ENCODE assay signal across 25 cellular contexts in the genomic region with DNA sequence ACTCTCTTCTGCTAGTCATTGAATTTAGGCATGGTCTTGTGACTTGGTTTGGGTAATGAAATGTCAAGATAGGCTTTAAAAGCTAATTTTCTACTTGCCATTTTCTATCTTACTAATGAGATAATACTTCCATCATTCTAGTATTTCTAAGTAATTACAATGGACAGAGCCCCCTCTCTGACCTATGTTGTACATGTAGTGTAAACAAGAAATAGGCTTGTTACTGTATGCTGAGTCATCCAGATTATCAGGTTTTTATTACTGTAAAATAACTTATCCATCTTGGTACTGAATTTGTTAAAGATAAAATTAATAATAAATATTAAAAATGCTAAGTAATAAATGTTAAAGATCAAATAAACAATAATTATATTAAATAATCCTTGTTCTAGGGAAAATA.
"Had no signal": no experiment of that assay in that cellular context is flagged by ENCODE, and none has a peak within 500 bp of the region (broad histone marks: within the 10 kb centered on the region; RNA-seq: fewer than 3 reads in every experiment).

No MANE protein-coding gene starts in this region.

- H3K4me3 ChIP-seq: left lung, lower lobe of right lung, pancreas, prostate gland, skin epidermis, stomach, thoracic aorta, tibial artery, upper lobe of right lung had no signal

- H3K27me3 ChIP-seq: left lung, pancreas, stomach, tibial artery, upper lobe of right lung had no signal

- DNase-seq: immature natural killer cell; kidney; left colon; left lung; lower lobe of right lung; mammary epithelial cell; mesenchymal stem cell; naive thymus-derived CD8-positive, alpha-beta T cell; nucleus accumbens; pancreas; posterior cingulate gyrus; right cardiac atrium; stimulated activated CD4-positive, alpha-beta T cell treated with anti-CD3 and anti-CD28 coated beads, Interleukin-12 subunit alpha, Interleukin-12 subunit beta, amount 100 ng/mL, for 4 hours; stimulated activated CD4-positive, alpha-beta T cell treated with anti-CD3 and anti-CD28 coated beads, Interleukin-15, amount 100 ng/mL, for 24 hours; stimulated activated CD4-positive, alpha-beta T cell treated with anti-CD3 and anti-CD28 coated beads, Interleukin-2, amount 100 ng/mL, for 24 hours; stimulated activated CD4-positive, alpha-beta T cell treated with anti-CD3 and anti-CD28 coated beads, Interleukin-4, amount 100 ng/mL, for 1 hour; stimulated activated naive B cell treated with anti-CD40 and anti-IgM and Interleukin-4, amounts not matched to agents 10 μg/mL and 1 μg/mL and 100 μg/mL, for 72 hours; stimulated activated naive CD8-positive, alpha-beta T cell treated with anti-CD3 and anti-CD28 coated beads, Interleukin-15, Interleukin-2, amounts not matched to agents 100 U/mL and 50 U/mL, for 24 hours; stomach; tibial artery; trophoblast cell; upper lobe of right lung had no signal

- H3K36me3 ChIP-seq: left lung, lower lobe of right lung, pancreas, prostate gland, stomach, thoracic aorta, tibial artery, upper lobe of right lung had no signal

- H3K27ac ChIP-seq: left lung, lower lobe of right lung, pancreas, prostate gland, skin epidermis, stomach, thoracic aorta, tibial artery, upper lobe of right lung had no signal

- H3K4me1 ChIP-seq: left lung, lower lobe of right lung, pancreas, prostate gland, stomach, tibial artery, upper lobe of right lung had no signal

- H3K9me3 ChIP-seq: left lung, lower lobe of right lung, pancreas, prostate gland, stomach, thoracic aorta, tibial artery, upper lobe of right lung had no signal
